16 cellular contexts compared by ENCODE assay signal in genomic region chr5:9431496-9432258, GRCh38.
DNase-seq lines count a peak whose midpoint lies in the region; ATAC-seq and TF ChIP-seq lines count a peak whose summit lies in the region.
"Had no signal": no experiment of that assay in that cellular context is flagged by ENCODE, and none has a peak within 500 bp of the region (broad histone marks: within the 10 kb centered on the region; RNA-seq: fewer than 3 reads in every experiment).

No MANE protein-coding gene starts in this region.

- DNase-seq in H4 (ENCODE audit: low spot score) (peak; percentile 92), SK-N-SH (peak; percentile 44), fibroblast of the aortic adventitia (ENCODE audit: low read depth) (peak; percentile 53), osteocyte (ENCODE audit: extremely low spot score, unreplicated experiment) (no peak), mesendoderm (no peak), NCI-H146 treated with DMSO at 0.1 percent for 48 hours (lab: John Stamatoyannopoulos, UW; ENCODE audit: unreplicated experiment) (no peak)
- DNase-seq: activated CD4-positive, alpha-beta T cell treated with anti-CD3 and anti-CD28 coated beads for 4 hours; activated naive CD4-positive, alpha-beta T cell treated with anti-CD3 and anti-CD28 coated beads for 36 hours; C1 segment of cervical spinal cord; effector memory CD4-positive, alpha-beta T cell; naive thymus-derived CD4-positive, alpha-beta T cell; NCI-H446; stimulated activated CD4-positive, alpha-beta T cell treated with anti-CD3 and anti-CD28 coated beads, Interleukin-2, amount 100 ng/mL, for 48 hours; stimulated activated naive CD8-positive, alpha-beta T cell treated with anti-CD3 and anti-CD28 coated beads, Interleukin-15, amount 100 ng/mL, for 72 hours had no signal

- H3K9me3 ChIP-seq in SK-N-SH = no peaks in the 10 kb centered on the region

- POLR2A ChIA-PET in SK-N-SH (lab: Yijun Ruan, JAX) = no interaction called here

- TF ChIP-seq CTCF in SK-N-SH (IDR thresholded peaks at IDR 0.05) (no peak), fibroblast of the aortic adventitia (IDR thresholded peaks at IDR 0.05; ENCODE audit: insufficient read depth, low read length) (no peak), osteocyte (IDR thresholded peaks at IDR 0.05) (no peak)

- H3K27ac ChIP-seq in SK-N-SH (ENCODE audit: low read depth in 2 of 2, low read length in 1 of 2) = peak overlapping the region in 1 of 2 experiments; percentile 71; a peak in 2 of 4 replicates
- H3K27ac ChIP-seq in mesendoderm (ENCODE audit: low read depth, low read length) = no peak overlapping the region

- H4K5ac ChIP-seq in mesendoderm (ENCODE audit: low read length) = no peak overlapping the region

- H3K23ac ChIP-seq in mesendoderm (ENCODE audit: low read length) = no peak overlapping the region

- 27% methylated on average over 9 of the region's 9 CpGs for WGBS in SK-N-SH (ENCODE audit: low lambda C conversion rate)
- no CpG with 5 or more reads among the region's 9 CpGs for WGBS in mesendoderm (ENCODE audit: extremely low coverage, insufficient coverage, low lambda C conversion rate)

- peaks cover 30% of the 10 kb centered on the region for H3K36me3 Mint-ChIP-seq in osteocyte (ENCODE audit: unreplicated experiment)
- H3K36me3 Mint-ChIP-seq: naive thymus-derived CD4-positive, alpha-beta T cell had no signal

- no peak overlapping the region for H3K4ac ChIP-seq in mesendoderm (ENCODE audit: low read depth, low read length)

- no peaks in the 10 kb centered on the region for H4K20me1 ChIP-seq in SK-N-SH (ENCODE audit: insufficient read depth)

- ATAC-seq in HG02623 (IDR thresholded peaks at IDR 0.05; ENCODE audit: unreplicated experiment) (no peak), GM18520 (IDR thresholded peaks at IDR 0.05; ENCODE audit: unreplicated experiment) (no peak)
- ATAC-seq: naive thymus-derived CD4-positive, alpha-beta T cell; stimulated activated naive CD8-positive, alpha-beta T cell treated with anti-CD3 and anti-CD28 coated beads, Interleukin-15, amount 100 ng/mL, for 72 hours had no signal

- no peak overlapping the region for H2AK5ac ChIP-seq in mesendoderm (ENCODE audit: low read length)

- no peak overlapping the region for H3K4me3 ChIP-seq in SK-N-SH (ENCODE audit: low read depth in 2 of 2, low read length in 1 of 2)
- no peak overlapping the region for H3K4me3 ChIP-seq in fibroblast of the aortic adventitia (ENCODE audit: low read depth, low read length)
- no peak overlapping the region for H3K4me3 ChIP-seq in mesendoderm (ENCODE audit: low read length)

- no peaks in the 10 kb centered on the region for H3K9me2 ChIP-seq in SK-N-SH

- H3K36me3 ChIP-seq in SK-N-SH (replicated peaks in 1 of 2; ENCODE audit: control insufficient read depth in 1 of 2, insufficient read depth in 2 of 2, low read length in 1 of 2) = no peaks in the 10 kb centered on the region
- no peaks in the 10 kb centered on the region for H3K36me3 ChIP-seq in mesendoderm (ENCODE audit: control insufficient read depth, insufficient read depth, low read length)

- H3K27me3 Mint-ChIP-seq in osteocyte (ENCODE audit: unreplicated experiment) = no peaks in the 10 kb centered on the region
- H3K27me3 Mint-ChIP-seq: naive thymus-derived CD4-positive, alpha-beta T cell; stimulated activated naive CD8-positive, alpha-beta T cell treated with anti-CD3 and anti-CD28 coated beads, Interleukin-15, amount 100 ng/mL, for 72 hours had no signal

- H3K79me2 ChIP-seq in SK-N-SH (ENCODE audit: insufficient read depth) (no peaks in the 10 kb centered on the region), mesendoderm (ENCODE audit: control insufficient read depth, insufficient read depth, low read length) (no peaks in the 10 kb centered on the region)

- H2BK5ac ChIP-seq in mesendoderm (ENCODE audit: low read length) = no peak overlapping the region

- no peak overlapping the region for H3K56ac ChIP-seq in mesendoderm (ENCODE audit: low read length)

- no peak overlapping the region for H2BK120ac ChIP-seq in mesendoderm (ENCODE audit: low read depth, low read length)

- no peak overlapping the region for H2BK15ac ChIP-seq in mesendoderm (replicated peaks; ENCODE audit: low read depth)

- peak overlapping the region; percentile 29 for H3K27ac Mint-ChIP-seq in osteocyte (ENCODE audit: unreplicated experiment)
- H3K27ac Mint-ChIP-seq: activated naive CD4-positive, alpha-beta T cell treated with anti-CD3 and anti-CD28 coated beads for 36 hours; naive thymus-derived CD4-positive, alpha-beta T cell had no signal

- H3K4me2 ChIP-seq in SK-N-SH = no peak overlapping the region
- no peak overlapping the region for H3K4me2 ChIP-seq in mesendoderm (ENCODE audit: low read length)

- H3K4me1 ChIP-seq in SK-N-SH (ENCODE audit: control insufficient read depth in 1 of 2, insufficient read depth in 2 of 2, low read depth in 1 of 2, low read length in 1 of 2) (peaks cover 0 to 18% of the 10 kb centered on the region in 2 experiments; a peak in 2 of 4 replicates), mesendoderm (ENCODE audit: control insufficient read depth, low read depth, low read length) (no peaks in the 10 kb centered on the region)

- H3K9ac ChIP-seq in SK-N-SH (no peak overlapping the region), mesendoderm (ENCODE audit: low read length) (no peak overlapping the region)

- H3K79me1 ChIP-seq in mesendoderm (ENCODE audit: low read length) = no peaks in the 10 kb centered on the region

- CTCF ChIA-PET in SK-N-SH (lab: Yijun Ruan, JAX) = interaction anchor here (0.7 to 1.2 kb wide), 2 partner anchors 18 to 1153 kb away, joined by 3 read pairs; no protein-coding TSS in a partner anchor

- peak overlapping the region; percentile 41; the same call in 1 of the 2 replicates for H2AFZ ChIP-seq in SK-N-SH (ENCODE audit: low read depth)

- no peak for TF ChIP-seq RAD21 in SK-N-SH (IDR thresholded peaks at IDR 0.05; ENCODE audit: low read length)

- no peak overlapping the region for H3K18ac ChIP-seq in mesendoderm (ENCODE audit: low read length)

- H3K4me3 Mint-ChIP-seq in osteocyte (ENCODE audit: unreplicated experiment) = no peak overlapping the region
- H3K4me3 Mint-ChIP-seq: activated naive CD4-positive, alpha-beta T cell treated with anti-CD3 and anti-CD28 coated beads for 36 hours; naive thymus-derived CD4-positive, alpha-beta T cell; stimulated activated naive CD8-positive, alpha-beta T cell treated with anti-CD3 and anti-CD28 coated beads, Interleukin-15, amount 100 ng/mL, for 72 hours had no signal

- peaks cover 8% of the 10 kb centered on the region for H3K4me1 Mint-ChIP-seq in osteocyte (ENCODE audit: unreplicated experiment)
- H3K4me1 Mint-ChIP-seq: naive thymus-derived CD4-positive, alpha-beta T cell; stimulated activated naive CD8-positive, alpha-beta T cell treated with anti-CD3 and anti-CD28 coated beads, Interleukin-15, amount 100 ng/mL, for 72 hours had no signal

- no peaks in the 10 kb centered on the region for H3K9me3 Mint-ChIP-seq in osteocyte (ENCODE audit: unreplicated experiment)
- H3K9me3 Mint-ChIP-seq: activated naive CD4-positive, alpha-beta T cell treated with anti-CD3 and anti-CD28 coated beads for 36 hours; stimulated activated naive CD8-positive, alpha-beta T cell treated with anti-CD3 and anti-CD28 coated beads, Interleukin-15, amount 100 ng/mL, for 72 hours had no signal

- H3F3A ChIP-seq in SK-N-SH (replicated peaks; ENCODE audit: insufficient read depth) = no peaks in the 10 kb centered on the region

- TF ChIP-seq EP300 in SK-N-SH (IDR thresholded peaks at IDR 0.05; ENCODE audit: borderline replicate concordance in 1 of 2, low read depth in 1 of 2, low read length in 1 of 2) = peak in 1 of 2 experiments; percentile 41; a peak in 1 of 4 replicates

- no peak overlapping the region for H4K8ac ChIP-seq in mesendoderm (ENCODE audit: low read depth, low read length)

- H3K27me3 ChIP-seq in SK-N-SH (ENCODE audit: insufficient read depth) (no peaks in the 10 kb centered on the region), mesendoderm (ENCODE audit: insufficient read depth, low read length, poor library complexity) (no peaks in the 10 kb centered on the region)

TF ChIP-seq in SK-N-SH, 30 proteins besides CTCF, POLR2A, EP300 and RAD21:
- TF ChIP-seq TAF1 (IDR thresholded peaks at IDR 0.05; ENCODE audit: borderline replicate concordance, low read depth, low read length) = no peak
- TF ChIP-seq GABPA (IDR thresholded peaks at IDR 0.05; ENCODE audit: low read depth) = no peak
TF ChIP-seq in SK-N-SH: peak in this region for 0.

Comparison
In these comparisons a context has a peak if more than half of its experiments do, and no peak if none do; other contexts are left out.
1. DNase-seq: peak in H4 (single experiment), SK-N-SH (single experiment) and fibroblast of the aortic adventitia (single experiment); none in osteocyte (single experiment), mesendoderm (single experiment) and NCI-H146 treated with DMSO at 0.1 percent for 48 hours (single experiment).